In genomic region chr4:10159671-10160070, GRCh38 we compare ENCODE assay signal across 21 cellular contexts.
"Had no signal": no experiment of that assay in that cellular context is flagged by ENCODE, and none has a peak within 500 bp of the region (broad histone marks: within the 10 kb centered on the region; RNA-seq: fewer than 3 reads in every experiment).

No MANE protein-coding gene starts in this region.

- H3K36me3 ChIP-seq: cardiac muscle cell, Peyer's patch, SJSA1 had no signal

- H3K27me3 ChIP-seq: cardiac muscle cell, Peyer's patch, SJSA1 had no signal

- H3K9ac ChIP-seq: SK-N-SH had no signal

- DNase-seq: activated CD4-positive, alpha-beta T cell treated with anti-CD3 and anti-CD28 coated beads, Interleukin-2, amount 50 U/mL, for 4 hours; activated CD8-positive, alpha-beta T cell treated with anti-CD3 and anti-CD28 coated beads for 36 hours; activated effector memory CD4-positive, alpha-beta T cell treated with anti-CD3 and anti-CD28 coated beads, Interleukin-2, amount 50 U/mL, for 16 hours; activated naive CD4-positive, alpha-beta T cell treated with Interleukin-2 at 50 U/mL for 16 hours; activated T-cell treated with anti-CD3 and anti-CD28 coated beads, Interleukin-2, amount 50 U/mL, for 1 hour; activated T-cell treated with anti-CD3 and anti-CD28 coated beads, Interleukin-2, amount 50 U/mL, for 72 hours; anterior cingulate cortex; KG1; NCI-H1105; NCI-H1417 treated with DMSO at 0.1 percent for 48 hours; NCI-H187 treated with DMSO at 0.1 percent for 48 hours; NCI-H2227 treated with DMSO at 0.1 percent for 48 hours; NCI-H446; NK-92 treated with Interleukin-12 subunit alpha and Interleukin-12 subunit beta, amount 100 ng/mL, for 24 hours; Peyer's patch; RPMI8226; SHP77 treated with DMSO at 0.1 percent for 48 hours; SK-N-SH had no signal

- H3K27ac ChIP-seq: cardiac muscle cell, Peyer's patch, SJSA1 had no signal

- FAIRE-seq: TTC549 had no signal

- H3K9me3 ChIP-seq: Peyer's patch, SJSA1, SK-N-SH had no signal

- H3K4me3 ChIP-seq: cardiac muscle cell, Peyer's patch, SJSA1 had no signal

- H3K4me1 ChIP-seq: SJSA1 had no signal

- H3K4me2 ChIP-seq: SK-N-SH had no signal
